ENCODE assay signal across 6 cellular contexts in genomic region chr14:24366375-24366663, GRCh38. TPM values are rescaled to one million over a fixed set of nuclear protein-coding genes. Genes with fewer than 3 reads are reported as not detected.
DNase-seq lines count a peak whose midpoint lies in the region; ATAC-seq and TF ChIP-seq lines count a peak whose summit lies in the region.

No MANE protein-coding gene starts in this region.

- CTCF ChIA-PET in OCI-LY7 (lab: Charles Lee; ENCODE audit: unreplicated experiment), result interaction anchor here (0.6 to 2.3 kb wide), 7 partner anchors 20 to 231 kb away, joined by 3 to 24 read pairs (median 8); no protein-coding TSS in a partner anchor

- peak overlapping the region; percentile 81; the same call in 1 of the 2 replicates for H2AFZ ChIP-seq in OCI-LY7 (ENCODE audit: low read length)

- no peaks in the 10 kb centered on the region for H4K20me1 ChIP-seq in OCI-LY7 (ENCODE audit: insufficient read depth, low read length)

- no peak for TF ChIP-seq EP300 in esophagus muscularis mucosa (IDR thresholded peaks at IDR 0.05)

- TF ChIP-seq CTCF in OCI-LY7 (conservative IDR thresholded peaks at IDR 0.05; ENCODE audit: low read length) (no peak), esophagus muscularis mucosa (IDR thresholded peaks at IDR 0.05) (no peak)

- H3K27me3 ChIP-seq in esophagus muscularis mucosa (no peaks in the 10 kb centered on the region), stomach smooth muscle (ENCODE audit: control insufficient read depth in 1 of 2, insufficient read depth in 2 of 2, low read length in 2 of 2) (no peaks in the 10 kb centered on the region)

- peaks cover 29% of the 10 kb centered on the region for H3K4me1 ChIP-seq in OCI-LY7 (ENCODE audit: insufficient read depth, low read length, poor library complexity, severe bottlenecking)
- H3K4me1 ChIP-seq in esophagus muscularis mucosa, result peaks cover 35 to 66% (median 62%) of the 10 kb centered on the region in 4 donors
- H3K4me1 ChIP-seq in stomach smooth muscle (ENCODE audit: control insufficient read depth, insufficient read depth, low read length), result peaks cover 37% of the 10 kb centered on the region

- TF ChIP-seq POLR2A in esophagus muscularis mucosa (IDR thresholded peaks at IDR 0.05; ENCODE audit: low read depth), result no peak

- H3K9me3 ChIP-seq in OCI-LY7 (ENCODE audit: low read length), result no peaks in the 10 kb centered on the region
- no peaks in the 10 kb centered on the region for H3K9me3 ChIP-seq in esophagus muscularis mucosa
- H3K9me3 ChIP-seq in stomach smooth muscle (ENCODE audit: control insufficient read depth in 2 of 2, low read length in 2 of 2), result no peaks in the 10 kb centered on the region

- H3K79me2 ChIP-seq in OCI-LY7 (ENCODE audit: insufficient read depth, low read depth, low read length), result peaks cover 3% of the 10 kb centered on the region; the same call in 1 of the 2 replicates

- no peaks in the 10 kb centered on the region for H3K9me2 ChIP-seq in OCI-LY7 (ENCODE audit: insufficient read depth, low read length)

- no peak for ATAC-seq in GM18868 (IDR thresholded peaks at IDR 0.05; ENCODE audit: unreplicated experiment)

- DNase-seq in OCI-LY7 (ENCODE audit: low spot score), result no peak
- no peak for DNase-seq in esophagus muscularis mucosa (ENCODE audit: extremely low spot score)
- DNase-seq in DMS 273 (lab: John Stamatoyannopoulos, UW; ENCODE audit: unreplicated experiment), result no peak
- DNase-seq in SIG-M5 treated with dmso at 0.1 percent for 504 hours (lab: John Stamatoyannopoulos, UW; ENCODE audit: unreplicated experiment), result no peak

- peak overlapping the region; percentile 91 to 99 for H3K9ac ChIP-seq in stomach smooth muscle (ENCODE audit: low read length in 2 of 2)

- WGBS in esophagus muscularis mucosa, result 9% methylated on average over 12 of the region's 12 CpGs

- H3K4me3 ChIP-seq in OCI-LY7 (ENCODE audit: low read depth, low read length, poor library complexity, severe bottlenecking) (peak overlapping the region; percentile 91), esophagus muscularis mucosa (peak overlapping the region; percentile 80 to 81 (median 80)), stomach smooth muscle (ENCODE audit: low read length in 2 of 2) (peak overlapping the region; percentile 76 to 87)

- BruUV-seq in OCI-LY7 (replicated peaks; lab: Mats Ljungman, UMichigan), result TSS peak; percentile 94

- POLR2A ChIA-PET in OCI-LY7 (lab: Charles Lee), result interaction anchor here (0.6 to 2.1 kb wide), 9 partner anchors 11 to 315 kb away, joined by 3 to 24 read pairs (median 4); partner anchors contain the start of genes CBLN3 and KHNYN

- intact Hi-C loops in OCI-LY7 (cut with micrococcal nuclease; ENCODE audit: unreplicated experiment) (loop anchor here (1.0 to 10.0 kb wide), 5 partner anchors 46 to 802 kb away; partner anchors contain the start of genes AP1G2, PSME2, RNF31 and TINF2), esophagus muscularis mucosa (cut with DNase I) (loop anchor here (1.0 kb wide), 1 partner anchor 65 kb away; no protein-coding TSS in a partner anchor)

- H3K36me3 ChIP-seq in OCI-LY7 (ENCODE audit: insufficient read depth, low read length), result no peaks in the 10 kb centered on the region
- peaks cover 0 to 6% (median 3%) of the 10 kb centered on the region in 4 donors for H3K36me3 ChIP-seq in esophagus muscularis mucosa
- H3K36me3 ChIP-seq in stomach smooth muscle (ENCODE audit: control insufficient read depth in 2 of 2, insufficient read depth in 2 of 2, low read length in 2 of 2), result peaks cover 0 to 3% of the 10 kb centered on the region in 2 donors

- peak overlapping the region; percentile 99 for H3K4me2 ChIP-seq in OCI-LY7 (ENCODE audit: low read length)

- H3K27ac ChIP-seq in OCI-LY7 (ENCODE audit: low read depth, low read length, poor library complexity, severe bottlenecking) (peak overlapping the region; percentile 93), esophagus muscularis mucosa (replicated peaks in 1 of 4) (peak overlapping the region; percentile 97 to 98 (median 98)), stomach smooth muscle (ENCODE audit: low read length) (peak overlapping the region; percentile 99)

RNA-seq across cellular contexts. Expression of gene NFATC4, which starts 1.7 kb away (rescaled TPM):
- 72.2 and 94.7 TPM in 2 replicates for total RNA-seq in OCI-LY7 (2014; rRNA removed; shearing (Covaris generic))
- total RNA-seq in OCI-LY7 (2022) (96.6 and 130 TPM in 2 replicates), esophagus muscularis mucosa (10 to 100 TPM; 38.8 to 65.2 (median 48.3) TPM)

RNA-seq across cellular contexts. Expression of gene RIPK3, which starts 26.5 kb away (rescaled TPM):
- total RNA-seq in OCI-LY7 (2014; rRNA removed; shearing (Covaris generic)), result 8.1 and 13.8 TPM in 2 replicates
- 14.5 and 18.8 TPM in 2 replicates for total RNA-seq in OCI-LY7 (2022)
- 1 to 10 TPM; 3.8 to 6.4 (median 6.1) TPM for total RNA-seq in esophagus muscularis mucosa

RNA-seq across cellular contexts. Expression of gene ADCY4, which starts 31.4 kb away (rescaled TPM):
- total RNA-seq in OCI-LY7 (2014; rRNA removed; shearing (Covaris generic)), result 0.26 and 2.0 TPM in 2 replicates
- total RNA-seq in OCI-LY7 (2022) (3.4 and 6.0 TPM in 2 replicates), esophagus muscularis mucosa (10 to 100 TPM; 21.5 to 36.9 (median 27.9) TPM)

RNA-seq across cellular contexts. Expression of gene NYNRIN, which starts 32.5 kb away (rescaled TPM):
- 0.13 TPM in 2 replicates for total RNA-seq in OCI-LY7 (2014; rRNA removed; shearing (Covaris generic))
- total RNA-seq in OCI-LY7 (2022) (not detected in 2 replicates), esophagus muscularis mucosa (10 to 100 TPM in 3 of 4 donors, 1 to 10 TPM in 1; 8.0 to 21.2 (median 13.4) TPM)

RNA-seq across cellular contexts. Expression of gene LTB4R, which starts 55.0 kb away (rescaled TPM):
- 15.8 and 17.9 TPM in 2 replicates for total RNA-seq in OCI-LY7 (2014; rRNA removed; shearing (Covaris generic))
- total RNA-seq in OCI-LY7 (2022), result 28.3 and 30.5 TPM in 2 replicates
- 1 to 10 TPM in 3 of 4 donors, under 1 TPM in 1; 0.42 to 6.0 (median 2.9) TPM for total RNA-seq in esophagus muscularis mucosa
